Comparison of ENCODE assay signal across 8 cellular contexts in the genomic region with DNA sequence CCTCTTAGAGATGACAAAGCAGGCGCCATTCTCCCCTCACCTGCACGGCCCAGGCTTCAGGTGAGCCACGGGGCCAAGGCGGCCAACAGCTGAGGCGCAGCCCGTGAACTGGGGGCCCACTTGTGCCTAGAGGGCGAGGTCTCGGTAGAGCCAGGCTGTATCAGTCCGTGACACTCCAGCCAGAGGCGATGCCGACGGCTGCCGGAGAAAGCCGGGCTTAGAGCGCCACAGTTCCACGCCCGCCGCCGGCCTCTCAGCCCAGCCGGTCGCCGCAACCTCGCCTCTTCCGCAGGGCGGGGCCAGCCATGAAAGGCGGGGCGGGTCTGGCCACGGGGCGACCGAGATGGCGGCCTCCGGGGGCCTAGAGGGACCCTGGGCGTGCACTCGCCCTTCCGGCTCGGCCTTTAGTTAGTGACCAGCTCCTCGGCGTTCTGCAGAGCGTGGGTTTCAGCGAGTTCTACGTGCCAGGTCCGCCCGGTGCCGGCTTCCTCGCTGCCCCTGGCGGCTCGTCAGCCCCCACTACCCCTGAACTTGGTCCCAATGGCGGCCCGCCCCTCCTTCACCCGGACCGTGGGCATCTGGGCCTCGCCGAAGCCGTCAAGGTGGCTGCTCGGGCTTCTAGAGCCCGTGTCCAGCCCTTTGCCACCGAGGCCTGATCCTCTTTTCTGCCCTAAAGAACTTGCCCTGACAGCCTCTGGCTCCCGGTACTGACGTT. TPM values are rescaled to one million over a fixed set of nuclear protein-coding genes. Genes with fewer than 3 reads are reported as not detected.
DNase-seq lines count a peak whose midpoint lies in the region; ATAC-seq and TF ChIP-seq lines count a peak whose summit lies in the region.

A gene (plus strand): TSS at position 390 of the 715 bp plus-strand sequence. CDS start 881 bp downstream, outside the sequence.

- peak; percentile 86 for DNase-seq in EL
- DNase-seq in KG1 (lab: John Stamatoyannopoulos, UW): peak; percentile 78
- peak; percentile 59 to 80 for DNase-seq in SHP77 (lab: John Stamatoyannopoulos, UW)
- peak; percentile 68 for DNase-seq in activated gamma-delta T cell (lab: John Stamatoyannopoulos, UW)
- peak; percentile 84 to 95 for DNase-seq in foreskin fibroblast
- DNase-seq in neural progenitor cell (ENCODE audit: low spot score): peak; percentile 95
- DNase-seq in stromal cell of bone marrow (ENCODE audit: low read depth): peak; percentile 74

- no peaks in the 10 kb centered on the region for H3K9me3 Mint-ChIP-seq in neural progenitor cell

- H3K36me3 ChIP-seq in neural progenitor cell: no peaks in the 10 kb centered on the region

- H3K27me3 Mint-ChIP-seq in neural progenitor cell (ENCODE audit: insufficient read depth, low read depth): no peaks in the 10 kb centered on the region

- H3F3A ChIP-seq in neural progenitor cell (ENCODE audit: low read depth): peaks cover 11% of the 10 kb centered on the region

- peak within 1 kb of the TSS; percentile 90 for H3K9ac ChIP-seq in neural progenitor cell

- H3K36me3 Mint-ChIP-seq in neural progenitor cell: peaks cover 17% of the 10 kb centered on the region

- H3K4me2 ChIP-seq in neural progenitor cell: peak within 1 kb of the TSS; percentile 93

- H2AFZ ChIP-seq in neural progenitor cell (replicated peaks): peak within 1 kb of the TSS; percentile 97

- H3K4me1 ChIP-seq in neural progenitor cell: peaks cover 5% of the 10 kb centered on the region

- H3K27me3 ChIP-seq in neural progenitor cell: no peaks in the 10 kb centered on the region

- H3K27ac ChIP-seq in neural progenitor cell: no peak within 1 kb of the TSS

- H3K4me3 Mint-ChIP-seq in neural progenitor cell: peak within 1 kb of the TSS; percentile 98

- H4K20me1 ChIP-seq in neural progenitor cell (ENCODE audit: low read depth): no peaks in the 10 kb centered on the region

- no peak for TF ChIP-seq CTCF in foreskin fibroblast (IDR thresholded peaks at IDR 0.05; ENCODE audit: low read depth, low read length)
- TF ChIP-seq CTCF in neural progenitor cell (IDR thresholded peaks at IDR 0.05): no peak

- peaks cover 22% of the 10 kb centered on the region for H3K4me1 Mint-ChIP-seq in neural progenitor cell

- H3K79me2 ChIP-seq in neural progenitor cell (ENCODE audit: low read depth): peaks cover 37% of the 10 kb centered on the region

- H3K4me3 ChIP-seq in foreskin fibroblast (ENCODE audit: low read depth in 1 of 2, low read length in 2 of 2) (peak within 1 kb of the TSS; percentile 78 to 91), neural progenitor cell (peak within 1 kb of the TSS; percentile 86)

- peak; percentile 100 for ATAC-seq in GM21737 (IDR thresholded peaks at IDR 0.05; ENCODE audit: unreplicated experiment)

- H3K27ac Mint-ChIP-seq in neural progenitor cell: peak within 1 kb of the TSS; percentile 96

- H3K9me3 ChIP-seq in neural progenitor cell (ENCODE audit: low read depth): no peaks in the 10 kb centered on the region

RNA-seq across cellular contexts. Expression of the gene that starts here (rescaled TPM):
- 14.3 and 24.8 TPM in 2 replicates for total RNA-seq in neural progenitor cell (ENCODE audit: low replicate concordance)
